9 cellular contexts compared by ENCODE assay signal in genomic region chr1:217066794-217067193, GRCh38.
"Had no signal": no experiment of that assay in that cellular context is flagged by ENCODE, and none has a peak within 500 bp of the region (broad histone marks: within the 10 kb centered on the region; RNA-seq: fewer than 3 reads in every experiment).

No MANE protein-coding gene starts in this region.

- H3K9me3 ChIP-seq: HAP-1 had no signal

- H3K36me3 ChIP-seq: HAP-1 had no signal

- H3K4me1 ChIP-seq: HAP-1 had no signal

- DNase-seq: GM23248, GOT3, H7, H9, HCEC 1CT, HFFc6 had no signal

- ATAC-seq: GM23338, HCT116 had no signal

- H3K4me3 ChIP-seq: GM23248, GM23338, HAP-1 had no signal

- H3K27ac ChIP-seq: GM23248 had no signal
